ENCODE assay signal across 8 cellular contexts in genomic region chr14:105537580-105538474, GRCh38. TPM values are rescaled to one million over a fixed set of nuclear protein-coding genes. Genes with fewer than 3 reads are reported as not detected.
DNase-seq lines count a peak whose midpoint lies in the region; TF ChIP-seq lines count a peak whose summit lies in the region.

No MANE protein-coding gene starts in this region.

- H3K4me3 ChIP-seq in GM12875 (ENCODE audit: low read depth, low read length) (no peak overlapping the region), retinal pigment epithelial cell (ENCODE audit: low read length) (no peak overlapping the region)

- peak; percentile 97 for TF ChIP-seq CTCF in 22Rv1 (IDR thresholded peaks at IDR 0.05)
- TF ChIP-seq CTCF in GM12875 (IDR thresholded peaks at IDR 0.05; ENCODE audit: borderline replicate concordance, insufficient read depth, low read depth, low read length): peak; percentile 98
- TF ChIP-seq CTCF in glutamatergic neuron (IDR thresholded peaks at IDR 0.05; ENCODE audit: partially characterized antibody, unreplicated experiment): peak; percentile 88
- peak; percentile 93 for TF ChIP-seq CTCF in retinal pigment epithelial cell (conservative IDR thresholded peaks at IDR 0.05; ENCODE audit: low read depth, low read length)

- no peaks in the 10 kb centered on the region for H3K36me3 Mint-ChIP-seq in glutamatergic neuron (ENCODE audit: unreplicated experiment)

- H3K9me3 Mint-ChIP-seq in glutamatergic neuron (ENCODE audit: unreplicated experiment): peaks cover 13% of the 10 kb centered on the region

- no peaks in the 10 kb centered on the region for H3K4me1 Mint-ChIP-seq in glutamatergic neuron (ENCODE audit: low read depth, unreplicated experiment)

- no peak overlapping the region for H3K27ac ChIP-seq in 22Rv1

- peak; percentile 70 for DNase-seq in RKO (ENCODE audit: low spot score)
- DNase-seq in activated gamma-delta T cell (lab: John Stamatoyannopoulos, UW): peak; percentile 49
- DNase-seq in glutamatergic neuron: peak; percentile 56
- no peak for DNase-seq in retinal pigment epithelial cell (ENCODE audit: low read depth)
- no peak for DNase-seq in mesenteric fat pad (ENCODE audit: low spot score)
- no peak for DNase-seq in NCI-H226

- no peak overlapping the region for H3K4me3 Mint-ChIP-seq in glutamatergic neuron (ENCODE audit: unreplicated experiment)

- peaks cover 13% of the 10 kb centered on the region for H3K27me3 Mint-ChIP-seq in glutamatergic neuron (ENCODE audit: unreplicated experiment)

- no peak overlapping the region for H3K27ac Mint-ChIP-seq in glutamatergic neuron (ENCODE audit: unreplicated experiment)

RNA-seq across cellular contexts. Expression of gene TMEM121, which starts 11.4 kb away (rescaled TPM):
- total RNA-seq in glutamatergic neuron (ENCODE audit: unreplicated experiment) (2.7 TPM), mesenteric fat pad (2.1 TPM)

RNA-seq across cellular contexts. Expression of gene TEDC1, which starts 46.8 kb away (rescaled TPM):
- total RNA-seq in glutamatergic neuron (ENCODE audit: unreplicated experiment) (13.8 TPM), mesenteric fat pad (22.7 TPM)

RNA-seq across cellular contexts. Expression of gene CRIP1, which starts 51.1 kb away (rescaled TPM):
- total RNA-seq in glutamatergic neuron (ENCODE audit: unreplicated experiment) (49.3 TPM), mesenteric fat pad (64.8 TPM)

Comparison
In these comparisons a context has a peak if more than half of its experiments do, and no peak if none do; other contexts are left out.
1. DNase-seq: peak in RKO (single experiment), activated gamma-delta T cell (single experiment) and glutamatergic neuron (single experiment); none in retinal pigment epithelial cell (single experiment), mesenteric fat pad (single experiment) and NCI-H226 (single experiment).
2. Peak in every context shown above with its lines, with median percentiles within 50 percentile points of each other: CTCF ChIP-seq.